2 cellular contexts compared by ENCODE assay signal in the genomic region with DNA sequence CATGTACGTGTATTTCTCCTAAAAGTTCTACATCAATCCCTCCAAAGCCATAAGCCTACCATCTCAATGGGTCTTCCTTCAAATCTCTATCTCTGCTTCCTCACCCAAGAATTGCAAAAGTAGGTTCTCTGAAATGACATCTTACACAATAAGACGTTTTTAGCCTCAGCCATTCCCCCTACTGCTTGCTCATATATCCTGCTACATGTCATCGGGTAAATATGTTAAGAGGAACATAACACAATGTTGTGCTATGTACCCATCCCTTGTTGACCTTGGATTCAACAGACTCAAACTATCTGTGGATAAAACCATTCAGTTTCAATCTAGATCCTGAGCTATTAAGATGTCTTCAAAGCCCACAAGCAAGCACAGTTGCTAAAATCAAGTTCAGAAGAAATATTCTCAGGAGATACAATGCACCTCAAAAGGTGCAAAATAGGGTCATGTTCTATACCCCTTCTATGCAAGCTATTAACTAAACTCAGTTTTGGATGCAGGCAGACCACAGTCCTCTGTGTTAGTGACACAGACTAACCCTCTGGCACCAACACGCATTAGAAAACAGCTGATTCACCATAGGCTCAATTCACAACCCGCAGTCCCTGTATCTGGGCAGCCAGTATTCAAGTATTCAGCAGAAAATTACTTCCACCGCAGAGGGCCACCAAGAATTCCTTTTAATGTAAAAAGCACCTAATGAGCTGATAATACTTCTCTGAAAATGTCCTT.
TF ChIP-seq lines count a peak whose summit lies in the region.

No MANE protein-coding gene starts in this region.

TF ChIP-seq in liver, 16 proteins besides CTCF, POLR2A, EP300 and RAD21:
- TF ChIP-seq EGR1 (IDR thresholded peaks at IDR 0.05; ENCODE audit: low read depth in 2 of 2) (no peak), RXRA (IDR thresholded peaks at IDR 0.05) (no peak), JUND (IDR thresholded peaks at IDR 0.05) (no peak), SP1 (IDR thresholded peaks at IDR 0.05) (no peak), NR2F2 (IDR thresholded peaks at IDR 0.05) (no peak), REST (IDR thresholded peaks at IDR 0.05) (no peak), ZBTB33 (IDR thresholded peaks at IDR 0.05) (no peak), HNF4A (conservative IDR thresholded peaks at IDR 0.05) (no peak)

TF ChIP-seq in HepG2, 621 proteins besides CTCF, POLR2A, EP300 and RAD21:
- TF ChIP-seq ZNF589 (CRISPR knock-in tag; conservative IDR thresholded peaks at IDR 0.05) (no peak), MTF1 (CRISPR knock-in tag; IDR thresholded peaks at IDR 0.05) (no peak), ZNF383 (CRISPR knock-in tag; IDR thresholded peaks at IDR 0.05; ENCODE audit: borderline replicate concordance) (no peak), GABPA (IDR thresholded peaks at IDR 0.05; ENCODE audit: low read depth, low read length) (no peak), GABPA (CRISPR knock-in tag; IDR thresholded peaks at IDR 0.05; ENCODE audit: low read depth) (no peak), ZNF282 (IDR thresholded peaks at IDR 0.05; ENCODE audit: partially characterized antibody) (no peak), ZBTB1 (CRISPR knock-in tag; IDR thresholded peaks at IDR 0.05; ENCODE audit: borderline replicate concordance) (no peak), ZBTB7A (CRISPR knock-in tag; IDR thresholded peaks at IDR 0.05) (no peak), KDM5A (IDR thresholded peaks at IDR 0.05; ENCODE audit: borderline replicate concordance, low read length) (no peak), ZNF543 (CRISPR knock-in tag; IDR thresholded peaks at IDR 0.05) (no peak), ZNF33B (CRISPR knock-in tag; IDR thresholded peaks at IDR 0.05) (no peak), SNAI1 (CRISPR knock-in tag; IDR thresholded peaks at IDR 0.05; ENCODE audit: borderline replicate concordance) (no peak), EHMT2 (IDR thresholded peaks at IDR 0.05; ENCODE audit: borderline replicate concordance, low read depth, low read length) (no peak), NPAS2 (CRISPR knock-in tag; IDR thresholded peaks at IDR 0.05; ENCODE audit: borderline replicate concordance) (no peak)
- TF ChIP-seq, protein P1, sequence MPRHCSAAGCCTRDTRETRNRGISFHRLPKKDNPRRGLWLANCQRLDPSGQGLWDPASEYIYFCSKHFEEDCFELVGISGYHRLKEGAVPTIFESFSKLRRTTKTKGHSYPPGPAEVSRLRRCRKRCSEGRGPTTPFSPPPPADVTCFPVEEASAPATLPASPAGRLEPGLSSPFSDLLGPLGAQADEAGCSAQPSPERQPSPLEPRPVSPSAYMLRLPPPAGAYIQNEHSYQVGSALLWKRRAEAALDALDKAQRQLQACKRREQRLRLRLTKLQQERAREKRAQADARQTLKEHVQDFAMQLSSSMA (CRISPR knock-in tag; IDR thresholded peaks at IDR 0.05), result no peak
- TF ChIP-seq, protein P2, sequence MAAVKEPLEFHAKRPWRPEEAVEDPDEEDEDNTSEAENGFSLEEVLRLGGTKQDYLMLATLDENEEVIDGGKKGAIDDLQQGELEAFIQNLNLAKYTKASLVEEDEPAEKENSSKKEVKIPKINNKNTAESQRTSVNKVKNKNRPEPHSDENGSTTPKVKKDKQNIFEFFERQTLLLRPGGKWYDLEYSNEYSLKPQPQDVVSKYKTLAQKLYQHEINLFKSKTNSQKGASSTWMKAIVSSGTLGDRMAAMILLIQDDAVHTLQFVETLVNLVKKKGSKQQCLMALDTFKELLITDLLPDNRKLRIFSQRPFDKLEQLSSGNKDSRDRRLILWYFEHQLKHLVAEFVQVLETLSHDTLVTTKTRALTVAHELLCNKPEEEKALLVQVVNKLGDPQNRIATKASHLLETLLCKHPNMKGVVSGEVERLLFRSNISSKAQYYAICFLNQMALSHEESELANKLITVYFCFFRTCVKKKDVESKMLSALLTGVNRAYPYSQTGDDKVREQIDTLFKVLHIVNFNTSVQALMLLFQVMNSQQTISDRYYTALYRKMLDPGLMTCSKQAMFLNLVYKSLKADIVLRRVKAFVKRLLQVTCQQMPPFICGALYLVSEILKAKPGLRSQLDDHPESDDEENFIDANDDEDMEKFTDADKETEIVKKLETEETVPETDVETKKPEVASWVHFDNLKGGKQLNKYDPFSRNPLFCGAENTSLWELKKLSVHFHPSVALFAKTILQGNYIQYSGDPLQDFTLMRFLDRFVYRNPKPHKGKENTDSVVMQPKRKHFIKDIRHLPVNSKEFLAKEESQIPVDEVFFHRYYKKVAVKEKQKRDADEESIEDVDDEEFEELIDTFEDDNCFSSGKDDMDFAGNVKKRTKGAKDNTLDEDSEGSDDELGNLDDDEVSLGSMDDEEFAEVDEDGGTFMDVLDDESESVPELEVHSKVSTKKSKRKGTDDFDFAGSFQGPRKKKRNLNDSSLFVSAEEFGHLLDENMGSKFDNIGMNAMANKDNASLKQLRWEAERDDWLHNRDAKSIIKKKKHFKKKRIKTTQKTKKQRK (IDR thresholded peaks at IDR 0.05; ENCODE audit: low read length), result no peak
- TF ChIP-seq, protein P3, sequence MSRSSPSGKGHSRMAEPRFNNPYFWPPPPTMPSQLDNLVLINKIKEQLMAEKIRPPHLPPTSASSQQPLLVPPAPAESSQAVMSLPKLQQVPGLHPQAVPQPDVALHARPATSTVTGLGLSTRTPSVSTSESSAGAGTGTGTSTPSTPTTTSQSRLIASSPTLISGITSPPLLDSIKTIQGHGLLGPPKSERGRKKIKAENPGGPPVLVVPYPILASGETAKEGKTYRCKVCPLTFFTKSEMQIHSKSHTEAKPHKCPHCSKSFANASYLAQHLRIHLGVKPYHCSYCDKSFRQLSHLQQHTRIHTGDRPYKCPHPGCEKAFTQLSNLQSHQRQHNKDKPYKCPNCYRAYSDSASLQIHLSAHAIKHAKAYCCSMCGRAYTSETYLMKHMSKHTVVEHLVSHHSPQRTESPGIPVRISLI (CRISPR knock-in tag; IDR thresholded peaks at IDR 0.05; ENCODE audit: borderline replicate concordance), result no peak
TF ChIP-seq in HepG2: peak in this region for 0.
